ENCODE assay signal across 20 cellular contexts in the genomic region with DNA sequence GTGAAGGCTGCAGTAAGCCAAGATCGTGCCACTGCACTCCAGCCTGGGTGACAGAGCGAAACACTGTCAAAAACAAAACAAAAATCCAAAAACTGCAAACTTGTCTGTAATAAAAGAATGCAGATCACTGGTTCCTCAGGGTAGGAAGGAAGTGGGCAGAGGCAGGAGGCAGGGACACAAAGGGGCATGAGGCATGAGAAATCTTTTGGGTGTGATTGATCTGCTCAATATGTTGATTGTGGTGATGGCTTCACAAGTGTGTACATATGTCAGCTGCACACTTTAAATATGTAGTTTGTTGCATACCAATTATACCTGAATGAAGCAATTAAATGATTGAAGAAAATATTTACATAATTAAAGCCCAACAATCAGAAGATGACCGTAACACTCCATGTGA.
DNase-seq lines count a peak whose midpoint lies in the region; ATAC-seq and TF ChIP-seq lines count a peak whose summit lies in the region.
"Had no signal": no experiment of that assay in that cellular context is flagged by ENCODE, and none has a peak within 500 bp of the region (broad histone marks: within the 10 kb centered on the region; RNA-seq: fewer than 3 reads in every experiment).

No MANE protein-coding gene starts in this region.

- no peaks in the 10 kb centered on the region for H3K27me3 Mint-ChIP-seq in activated naive CD8-positive, alpha-beta T cell treated with anti-CD3 and anti-CD28 coated beads, Interleukin-2, amount 10 ng/mL, durations not matched to agents 7 days and 5 days

- intact Hi-C loops in stomach (cut with DNase I; ENCODE audit: low total_unique reads): no loop called here

- H3K79me2 ChIP-seq in Loucy (ENCODE audit: insufficient read depth, low read length): no peaks in the 10 kb centered on the region

- H3K9ac ChIP-seq in Loucy (ENCODE audit: low read depth, low read length, poor library complexity, severe bottlenecking): peak overlapping the region; percentile 33

- no peak overlapping the region for H3K27ac ChIP-seq in stomach
- H3K27ac ChIP-seq: SK-N-MC, suprapubic skin, WERI-Rb-1 had no signal

- peak overlapping the region; percentile 61 for H3K27ac Mint-ChIP-seq in activated naive CD8-positive, alpha-beta T cell treated with anti-CD3 and anti-CD28 coated beads, Interleukin-2, amount 10 ng/mL, durations not matched to agents 7 days and 5 days
- peak overlapping the region; percentile 17 for H3K27ac Mint-ChIP-seq in stimulated activated effector memory CD8-positive, alpha-beta T cell treated with anti-CD3 and anti-CD28 coated beads, Interleukin-12 subunit alpha, Interleukin-12 subunit beta, amount 100 ng/mL, for 72 hours

- peaks cover 6% of the 10 kb centered on the region for H3K9me3 Mint-ChIP-seq in activated naive CD8-positive, alpha-beta T cell treated with anti-CD3 and anti-CD28 coated beads, Interleukin-2, amount 10 ng/mL, durations not matched to agents 7 days and 5 days
- no peaks in the 10 kb centered on the region for H3K9me3 Mint-ChIP-seq in stimulated activated effector memory CD8-positive, alpha-beta T cell treated with anti-CD3 and anti-CD28 coated beads, Interleukin-12 subunit alpha, Interleukin-12 subunit beta, amount 100 ng/mL, for 72 hours

- peak overlapping the region; percentile 39 for H3K4me3 Mint-ChIP-seq in activated naive CD8-positive, alpha-beta T cell treated with anti-CD3 and anti-CD28 coated beads, Interleukin-2, amount 10 ng/mL, durations not matched to agents 7 days and 5 days
- H3K4me3 Mint-ChIP-seq in stimulated activated effector memory CD8-positive, alpha-beta T cell treated with anti-CD3 and anti-CD28 coated beads, Interleukin-12 subunit alpha, Interleukin-12 subunit beta, amount 100 ng/mL, for 72 hours: no peak overlapping the region

- H3K36me3 Mint-ChIP-seq in activated naive CD8-positive, alpha-beta T cell treated with anti-CD3 and anti-CD28 coated beads, Interleukin-2, amount 10 ng/mL, durations not matched to agents 7 days and 5 days: peaks cover 9% of the 10 kb centered on the region
- H3K36me3 Mint-ChIP-seq in stimulated activated effector memory CD8-positive, alpha-beta T cell treated with anti-CD3 and anti-CD28 coated beads, Interleukin-12 subunit alpha, Interleukin-12 subunit beta, amount 100 ng/mL, for 72 hours: no peaks in the 10 kb centered on the region

- H3K36me3 ChIP-seq in Loucy (ENCODE audit: insufficient read depth, low read length) (no peaks in the 10 kb centered on the region), stomach (no peaks in the 10 kb centered on the region)
- H3K36me3 ChIP-seq: HAP-1, suprapubic skin, WERI-Rb-1 had no signal

- whole genome bisulfite sequencing in stomach, 5 donors: 79 to 86% (median 85%) methylated on average over 3 of the region's 3 CpGs

- peaks cover 63% of the 10 kb centered on the region for H3K4me1 ChIP-seq in Loucy (ENCODE audit: insufficient read depth, low read length, poor library complexity, severe bottlenecking)
- H3K4me1 ChIP-seq in stomach: no peaks in the 10 kb centered on the region
- H3K4me1 ChIP-seq: HAP-1, suprapubic skin had no signal

- TF ChIP-seq EP300 in stomach (IDR thresholded peaks at IDR 0.05): no peak

- POLR2A ChIA-PET in activated naive CD8-positive, alpha-beta T cell treated with anti-CD3 and anti-CD28 coated beads, Interleukin-2, amount 10 ng/mL, durations not matched to agents 7 days and 5 days (lab: Charles Lee): no interaction called here

- TF ChIP-seq POLR2A in stomach (IDR thresholded peaks at IDR 0.05): no peak

- H3K9me3 ChIP-seq in Loucy (ENCODE audit: insufficient read depth, low read depth, low read length) (peaks cover 5% of the 10 kb centered on the region; the same call in 1 of the 2 replicates), stomach (no peaks in the 10 kb centered on the region)
- H3K9me3 ChIP-seq: HAP-1, suprapubic skin had no signal

- H4K20me1 ChIP-seq in Loucy (ENCODE audit: insufficient read depth, low read length, poor library complexity, severe bottlenecking): no peaks in the 10 kb centered on the region

- H3K4me2 ChIP-seq in Loucy (ENCODE audit: low read depth, low read length, poor library complexity, severe bottlenecking): peak overlapping the region; percentile 73

- peak; percentile 4 for DNase-seq in activated effector memory CD4-positive, alpha-beta T cell treated with Interleukin-2 at 50 U/mL for 16 hours
- DNase-seq in activated effector memory CD4-positive, alpha-beta T cell treated with anti-CD3 and anti-CD28 coated beads, Interleukin-2, amount 50 U/mL, for 16 hours: no peak
- no peak for DNase-seq in activated naive CD8-positive, alpha-beta T cell treated with anti-CD3 and anti-CD28 coated beads, Interleukin-2, amount 10 ng/mL, durations not matched to agents 7 days and 5 days
- no peak for DNase-seq in stimulated activated effector memory CD8-positive, alpha-beta T cell treated with anti-CD3 and anti-CD28 coated beads, Interleukin-12 subunit alpha, Interleukin-12 subunit beta, amount 100 ng/mL, for 72 hours (ENCODE audit: low spot score in 2 of 2)
- no peak for DNase-seq in stomach
- DNase-seq in stimulated activated CD4-positive, alpha-beta T cell treated with anti-CD3 and anti-CD28 coated beads, Interleukin-4, amount 100 ng/mL, for 24 hours: no peak
- DNase-seq: activated CD4-positive, alpha-beta T cell treated with anti-CD3 and anti-CD28 coated beads, Interleukin-2, amount 50 U/mL, for 48 hours; C1 segment of cervical spinal cord; DMS 273 treated with DMSO at 0.1 percent for 48 hours; mesenchymal stem cell; NCI-H1694 treated with DMSO at 0.1 percent for 48 hours; NCI-H345; NCI-H774; stimulated activated CD4-positive, alpha-beta T cell treated with anti-CD3 and anti-CD28 coated beads, Interleukin-1b, Interleukin-23, amount 100 ng/mL, for 48 hours; WERI-Rb-1 had no signal

- H3F3A ChIP-seq in Loucy (ENCODE audit: low read depth): peaks cover 29% of the 10 kb centered on the region

- H3K27me3 ChIP-seq in Loucy (ENCODE audit: insufficient read depth, low read length, poor library complexity, severe bottlenecking): no peaks in the 10 kb centered on the region
- no peaks in the 10 kb centered on the region for H3K27me3 ChIP-seq in stomach
- H3K27me3 ChIP-seq: suprapubic skin had no signal

- peak; percentile 59 for ATAC-seq in activated naive CD8-positive, alpha-beta T cell treated with anti-CD3 and anti-CD28 coated beads, Interleukin-2, amount 10 ng/mL, durations not matched to agents 7 days and 5 days (ENCODE audit: low read depth)
- no peak for ATAC-seq in stimulated activated effector memory CD8-positive, alpha-beta T cell treated with anti-CD3 and anti-CD28 coated beads, Interleukin-12 subunit alpha, Interleukin-12 subunit beta, amount 100 ng/mL, for 72 hours
- no peak for ATAC-seq in HG03108 (IDR thresholded peaks at IDR 0.05; ENCODE audit: unreplicated experiment)

- H2AFZ ChIP-seq in Loucy (ENCODE audit: low read length): peak overlapping the region; percentile 41; the same call in 1 of the 2 replicates

- H3K4me3 ChIP-seq in Loucy (ENCODE audit: low read length, poor library complexity, severe bottlenecking) (peak overlapping the region; percentile 57), stomach (no peak overlapping the region)
- H3K4me3 ChIP-seq: HAP-1, SK-N-MC, suprapubic skin had no signal

- TF ChIP-seq CTCF in Loucy (conservative IDR thresholded peaks at IDR 0.05; ENCODE audit: low read length) (no peak), stomach (IDR thresholded peaks at IDR 0.05) (no peak)

- no peaks in the 10 kb centered on the region for H3K9me2 ChIP-seq in Loucy (replicated peaks; ENCODE audit: low read depth, low read length)

- peaks cover 25% of the 10 kb centered on the region for H3K4me1 Mint-ChIP-seq in activated naive CD8-positive, alpha-beta T cell treated with anti-CD3 and anti-CD28 coated beads, Interleukin-2, amount 10 ng/mL, durations not matched to agents 7 days and 5 days
- peaks cover 7% of the 10 kb centered on the region for H3K4me1 Mint-ChIP-seq in stimulated activated effector memory CD8-positive, alpha-beta T cell treated with anti-CD3 and anti-CD28 coated beads, Interleukin-12 subunit alpha, Interleukin-12 subunit beta, amount 100 ng/mL, for 72 hours
